In genomic region chr2:71605173-71605641, GRCh38 we compare ENCODE assay signal across 16 cellular contexts.
A peak's percentile ranks its signal among the peaks of the same experiment; 100 is the strongest.
DNase-seq lines count a peak whose midpoint lies in the region; ATAC-seq, FAIRE-seq and TF ChIP-seq lines count a peak whose summit lies in the region.
"Had no signal": no experiment of that assay in that cellular context is flagged by ENCODE, and none has a peak within 500 bp of the region (broad histone marks: within the 10 kb centered on the region; RNA-seq: fewer than 3 reads in every experiment).

No MANE protein-coding gene starts in this region.

- ATAC-seq in GM21717 (IDR thresholded peaks at IDR 0.05; ENCODE audit: unreplicated experiment), result no peak
- ATAC-seq in HG03095 (IDR thresholded peaks at IDR 0.05; ENCODE audit: unreplicated experiment), result no peak

- peaks cover 12% of the 10 kb centered on the region for H3K4me1 Mint-ChIP-seq in astrocyte (ENCODE audit: low read depth, unreplicated experiment)
- peaks cover 0 to 4% (median 3%) of the 10 kb centered on the region in 4 donors for H3K4me1 Mint-ChIP-seq in CD4-positive, alpha-beta memory T cell

- no peak overlapping the region for H3K4me3 Mint-ChIP-seq in astrocyte (ENCODE audit: unreplicated experiment)
- peak overlapping the region in 1 of 8 donors; percentile 1 for H3K4me3 Mint-ChIP-seq in CD4-positive, alpha-beta memory T cell
- H3K4me3 Mint-ChIP-seq: CD4-positive, alpha-beta T cell had no signal

- no peaks in the 10 kb centered on the region for H3K9me3 ChIP-seq in Loucy (ENCODE audit: insufficient read depth, low read depth, low read length)
- no peaks in the 10 kb centered on the region for H3K9me3 ChIP-seq in astrocyte (ENCODE audit: insufficient read depth, low read depth, low read length)
- H3K9me3 ChIP-seq in spleen, result no peaks in the 10 kb centered on the region
- no peaks in the 10 kb centered on the region for H3K9me3 ChIP-seq in CD4-positive, alpha-beta memory T cell (ENCODE audit: control insufficient read depth in 1 of 2, low read length in 2 of 2)

- H3K4me2 ChIP-seq in Loucy (ENCODE audit: low read depth, low read length, poor library complexity, severe bottlenecking) (no peak overlapping the region), astrocyte (ENCODE audit: low read length) (no peak overlapping the region)

- H4K20me1 ChIP-seq in Loucy (ENCODE audit: insufficient read depth, low read length, poor library complexity, severe bottlenecking) (no peaks in the 10 kb centered on the region), astrocyte (ENCODE audit: insufficient read depth, low read length) (no peaks in the 10 kb centered on the region)

- peaks cover 7% of the 10 kb centered on the region for H3K9me3 Mint-ChIP-seq in astrocyte (ENCODE audit: unreplicated experiment)
- H3K9me3 Mint-ChIP-seq in CD4-positive, alpha-beta memory T cell, result no peaks in the 10 kb centered on the region
- H3K9me3 Mint-ChIP-seq: CD4-positive, alpha-beta T cell had no signal

- H3K4me1 ChIP-seq in Loucy (ENCODE audit: insufficient read depth, low read length, poor library complexity, severe bottlenecking), result peaks cover 48% of the 10 kb centered on the region
- no peaks in the 10 kb centered on the region for H3K4me1 ChIP-seq in astrocyte (ENCODE audit: insufficient read depth, low read length)
- peaks cover 2 to 47% (median 30%) of the 10 kb centered on the region in 6 donors for H3K4me1 ChIP-seq in spleen
- no peaks in the 10 kb centered on the region for H3K4me1 ChIP-seq in CD4-positive, alpha-beta memory T cell (ENCODE audit: insufficient read depth, low read length)

- POLR2A ChIA-PET in CD4-positive, alpha-beta memory T cell (lab: Charles Lee; ENCODE audit: partially characterized antibody), result no interaction called here

- H3K9ac ChIP-seq in Loucy (ENCODE audit: low read depth, low read length, poor library complexity, severe bottlenecking) (no peak overlapping the region), astrocyte (ENCODE audit: low read length) (no peak overlapping the region)

- no peaks in the 10 kb centered on the region for H3K36me3 ChIP-seq in Loucy (ENCODE audit: insufficient read depth, low read length)
- H3K36me3 ChIP-seq in astrocyte (ENCODE audit: insufficient read depth, low read length), result no peaks in the 10 kb centered on the region
- H3K36me3 ChIP-seq in spleen, result peaks cover 0 to 99% (median 8%) of the 10 kb centered on the region in 6 donors
- H3K36me3 ChIP-seq in CD4-positive, alpha-beta memory T cell (ENCODE audit: insufficient read depth, low read length), result no peaks in the 10 kb centered on the region

- WGBS in spleen, 5 donors, result 38 to 49% (median 39%) methylated on average over 8 to 9 of the region's 9 CpGs

- H3K79me2 ChIP-seq in Loucy (ENCODE audit: insufficient read depth, low read length) (no peaks in the 10 kb centered on the region), astrocyte (ENCODE audit: insufficient read depth, low read length) (no peaks in the 10 kb centered on the region)

- no peak overlapping the region for H3K27ac ChIP-seq in astrocyte (ENCODE audit: low read depth, low read length)
- peak overlapping the region; percentile 8 for H3K27ac ChIP-seq in layer of hippocampus (ENCODE audit: low read depth, low read length)
- H3K27ac ChIP-seq in spleen, result peak overlapping the region in 1 of 8 donors; percentile 43
- H3K27ac ChIP-seq in CD4-positive, alpha-beta memory T cell (ENCODE audit: low read depth, low read length), result no peak overlapping the region

- H3K9me2 ChIP-seq in Loucy (replicated peaks; ENCODE audit: low read depth, low read length), result no peaks in the 10 kb centered on the region

- peaks cover 32% of the 10 kb centered on the region for H3K27me3 Mint-ChIP-seq in astrocyte (ENCODE audit: low read depth, unreplicated experiment)
- peaks cover 6 to 21% of the 10 kb centered on the region in 2 donors for H3K27me3 Mint-ChIP-seq in CD4-positive, alpha-beta memory T cell

- no peak overlapping the region for H3K27ac Mint-ChIP-seq in astrocyte (ENCODE audit: unreplicated experiment)
- no peak overlapping the region for H3K27ac Mint-ChIP-seq in CD4-positive, alpha-beta memory T cell
- H3K27ac Mint-ChIP-seq: CD4-positive, alpha-beta T cell had no signal

- H3K36me3 Mint-ChIP-seq in astrocyte (ENCODE audit: low read depth, unreplicated experiment), result peaks cover 67% of the 10 kb centered on the region
- H3K36me3 Mint-ChIP-seq in CD4-positive, alpha-beta memory T cell, result no peaks in the 10 kb centered on the region

- DNase-seq in astrocyte (ENCODE audit: low read depth) (no peak), spleen (peak; percentile 33)
- no peak for DNase-seq in CD4-positive, alpha-beta memory T cell
- DNase-seq: GF-D8; hypothalamus; mesenchymal stem cell; NCI-H1694; NCI-H748 treated with DMSO at 0.1 percent for 48 hours; stimulated activated CD4-positive, alpha-beta T cell treated with anti-CD3 and anti-CD28 coated beads, Interleukin-4, amount 100 ng/mL, for 4 hours had no signal

- H2AFZ ChIP-seq in Loucy (ENCODE audit: low read length) (peak overlapping the region; percentile 71), astrocyte (ENCODE audit: low read depth, low read length) (peak overlapping the region; percentile 52)

- H3K4me3 ChIP-seq in Loucy (ENCODE audit: low read length, poor library complexity, severe bottlenecking) (no peak overlapping the region), astrocyte (ENCODE audit: insufficient read depth, low read depth, low read length) (no peak overlapping the region), spleen (no peak overlapping the region)
- H3K4me3 ChIP-seq in CD4-positive, alpha-beta memory T cell (ENCODE audit: low read length in 2 of 2), result no peak overlapping the region
- H3K4me3 ChIP-seq: K562 had no signal

- H3F3A ChIP-seq in Loucy (ENCODE audit: low read depth), result 0 out of 2 replicates have a peak, but pooled peaks cover 3% of the 10 kb centered on the region

- CTCF ChIA-PET in CD4-positive, alpha-beta memory T cell (lab: Charles Lee; ENCODE audit: partially characterized antibody), result no interaction called here

- H3K27me3 ChIP-seq in Loucy (ENCODE audit: insufficient read depth, low read length, poor library complexity, severe bottlenecking), result no peaks in the 10 kb centered on the region
- H3K27me3 ChIP-seq in astrocyte (ENCODE audit: insufficient read depth, low read length), result peaks cover 13% of the 10 kb centered on the region
- no peaks in the 10 kb centered on the region for H3K27me3 ChIP-seq in layer of hippocampus (ENCODE audit: control insufficient read depth, insufficient read depth, low read length)
- peaks cover 0 to 10% (median 0%) of the 10 kb centered on the region in 7 donors for H3K27me3 ChIP-seq in spleen (replicated peaks in 1 of 7)
- H3K27me3 ChIP-seq in CD4-positive, alpha-beta memory T cell (ENCODE audit: insufficient read depth, low read length), result no peaks in the 10 kb centered on the region

- no peak for TF ChIP-seq CTCF in Loucy (conservative IDR thresholded peaks at IDR 0.05; ENCODE audit: low read length)
- no peak for TF ChIP-seq CTCF in astrocyte (IDR thresholded peaks at IDR 0.05; ENCODE audit: insufficient read depth, low read depth, low read length)
- no peak for TF ChIP-seq CTCF in spleen (IDR thresholded peaks at IDR 0.05 in 8 of 11, conservative IDR thresholded peaks at IDR 0.05 in 3 of 11)

- TF ChIP-seq POLR2A in spleen (IDR thresholded peaks at IDR 0.05), result no peak

- intact Hi-C loops in spleen (cut with DNase I; ENCODE audit: low total_unique reads), result no loop called here
- intact Hi-C loops in CD4-positive, alpha-beta memory T cell (cut with micrococcal nuclease), result no loop called here

- no peak for FAIRE-seq in astrocyte (lab: Jason Lieb, UNC)
- FAIRE-seq: K562, TTC549 had no signal
